Comparison of ENCODE assay signal across 15 cellular contexts in the genomic region with DNA sequence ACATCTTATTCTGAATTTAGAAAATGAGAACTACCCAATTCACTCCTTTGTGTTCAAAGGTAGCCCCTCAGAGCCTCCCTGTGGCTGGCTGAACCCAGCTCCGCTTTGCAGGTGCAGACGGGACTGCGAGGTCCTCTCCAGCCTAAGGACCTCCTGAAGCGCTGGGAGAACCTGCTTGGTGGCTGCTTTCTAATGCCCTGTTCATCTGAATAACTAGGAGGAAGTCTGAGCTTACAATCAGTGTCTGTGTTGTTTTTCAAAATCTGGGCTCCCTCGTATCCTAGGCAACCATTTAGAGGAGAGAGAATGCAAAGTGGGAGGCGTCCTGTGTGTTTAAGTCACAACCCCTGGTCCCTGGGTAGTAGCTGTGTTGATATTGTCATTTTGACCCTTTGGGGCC.
DNase-seq lines count a peak whose midpoint lies in the region; ATAC-seq lines count a peak whose summit lies in the region.
"Had no signal": no experiment of that assay in that cellular context is flagged by ENCODE, and none has a peak within 500 bp of the region (broad histone marks: within the 10 kb centered on the region; RNA-seq: fewer than 3 reads in every experiment).

No MANE protein-coding gene starts in this region.

- no peaks in the 10 kb centered on the region for H3K4me1 ChIP-seq in mesendoderm (ENCODE audit: control insufficient read depth, low read depth, low read length)

- DNase-seq in DMS53 treated with DMSO at 0.1 percent for 48 hours (lab: John Stamatoyannopoulos, UW; ENCODE audit: unreplicated experiment), result peak; percentile 51
- DNase-seq in NCI-H1417 treated with DMSO at 0.1 percent for 48 hours (lab: John Stamatoyannopoulos, UW), result peak; percentile 9
- DNase-seq in NCI-H774 (lab: John Stamatoyannopoulos, UW), result peak; percentile 77
- peak; percentile 40 for DNase-seq in mesendoderm
- no peak for DNase-seq in NCI-H2227 treated with DMSO at 0.1 percent for 48 hours (lab: John Stamatoyannopoulos, UW)
- DNase-seq: GF-D8, GOT3, KG1, NCI-H2171 treated with DMSO at 0.1 percent for 48 hours, OCI-M1, Right ventricle myocardium superior had no signal

- H2BK5ac ChIP-seq in mesendoderm (ENCODE audit: low read length), result no peak overlapping the region

- no peak overlapping the region for H3K4me2 ChIP-seq in mesendoderm (ENCODE audit: low read length)

- no peak overlapping the region for H4K5ac ChIP-seq in mesendoderm (ENCODE audit: low read length)

- H3K27ac ChIP-seq in mesendoderm (ENCODE audit: low read depth, low read length), result no peak overlapping the region
- H3K27ac ChIP-seq: C4-2B, SK-N-MC had no signal

- H3K9ac ChIP-seq in mesendoderm (ENCODE audit: low read length), result no peak overlapping the region

- no peaks in the 10 kb centered on the region for H3K27me3 ChIP-seq in mesendoderm (ENCODE audit: insufficient read depth, low read length, poor library complexity)

- no peaks in the 10 kb centered on the region for H3K36me3 ChIP-seq in mesendoderm (ENCODE audit: control insufficient read depth, insufficient read depth, low read length)

- H3K23ac ChIP-seq in mesendoderm (ENCODE audit: low read length), result no peak overlapping the region

- H2BK120ac ChIP-seq in mesendoderm (ENCODE audit: low read depth, low read length), result no peak overlapping the region

- no CpG with 5 or more reads among the region's 6 CpGs for WGBS in mesendoderm (ENCODE audit: extremely low coverage, insufficient coverage, low lambda C conversion rate)

- no peaks in the 10 kb centered on the region for H3K79me2 ChIP-seq in mesendoderm (ENCODE audit: control insufficient read depth, insufficient read depth, low read length)

- H3K4me3 ChIP-seq in mesendoderm (ENCODE audit: low read length), result no peak overlapping the region
- H3K4me3 ChIP-seq: SK-N-MC had no signal

- H3K4ac ChIP-seq in mesendoderm (ENCODE audit: low read depth, low read length), result no peak overlapping the region

- no peak overlapping the region for H2BK15ac ChIP-seq in mesendoderm (replicated peaks; ENCODE audit: low read depth)

- no peak overlapping the region for H2AK5ac ChIP-seq in mesendoderm (ENCODE audit: low read length)

- H3K79me1 ChIP-seq in mesendoderm (ENCODE audit: low read length), result no peaks in the 10 kb centered on the region

- H3K56ac ChIP-seq in mesendoderm (ENCODE audit: low read length), result no peak overlapping the region

- ATAC-seq in HG03457 (IDR thresholded peaks at IDR 0.05; ENCODE audit: unreplicated experiment), result no peak
- ATAC-seq in HG02970 (IDR thresholded peaks at IDR 0.05; ENCODE audit: low FRiP score, unreplicated experiment), result no peak

- H4K8ac ChIP-seq in mesendoderm (ENCODE audit: low read depth, low read length), result no peak overlapping the region

- no peak overlapping the region for H3K18ac ChIP-seq in mesendoderm (ENCODE audit: low read length)
